Comparison of ENCODE assay signal across 10 cellular contexts in genomic region chr20:49595811-49596545, GRCh38. TPM values are rescaled to one million over a fixed set of nuclear protein-coding genes. Genes with fewer than 3 reads are reported as not detected.
DNase-seq lines count a peak whose midpoint lies in the region; ATAC-seq, FAIRE-seq and TF ChIP-seq lines count a peak whose summit lies in the region.
"Had no signal": no experiment of that assay in that cellular context is flagged by ENCODE, and none has a peak within 500 bp of the region (broad histone marks: within the 10 kb centered on the region; RNA-seq: fewer than 3 reads in every experiment).

No MANE protein-coding gene starts in this region.

- WGBS in prostate gland = 77% methylated on average over 15 of the region's 15 CpGs

- peaks cover 21% of the 10 kb centered on the region for H3K9me3 Mint-ChIP-seq in activated CD4-positive, alpha-beta T cell treated with anti-CD3 and anti-CD28 coated beads, Interleukin-2, amount 10 ng/mL, durations not matched to agents 7 days and 5 days

- TF ChIP-seq RAD21 in HCT116 (IDR thresholded peaks at IDR 0.05; ENCODE audit: low read depth) = no peak

- H2AFZ ChIP-seq in HCT116 (ENCODE audit: low read depth, low read length, poor library complexity, severe bottlenecking) = no peak overlapping the region

- POLR2A ChIA-PET in HCT116 (lab: Charles Lee) = no interaction called here
- POLR2A ChIA-PET in activated CD4-positive, alpha-beta T cell treated with anti-CD3 and anti-CD28 coated beads, Interleukin-2, amount 10 ng/mL, durations not matched to agents 7 days and 5 days (lab: Charles Lee) = interaction anchor here (0.5 to 0.8 kb wide), 2 partner anchors 32 to 33 kb away, joined by 3 read pairs; no protein-coding TSS in a partner anchor

- intact Hi-C loops in HCT116 (cut with micrococcal nuclease) = no loop called here
- intact Hi-C loops in prostate gland (cut with DNase I) = no loop called here

- no peak overlapping the region for H3K27ac ChIP-seq in HCT116 (ENCODE audit: low read depth, low read length)
- H3K27ac ChIP-seq in prostate gland = no peak overlapping the region

- TF ChIP-seq POLR2A in HCT116 (IDR thresholded peaks at IDR 0.05; ENCODE audit: borderline replicate concordance, extremely low read depth, insufficient read depth, insufficient read length) = no peak
- TF ChIP-seq POLR2A in prostate gland (IDR thresholded peaks at IDR 0.05) = no peak

- H3K4me1 Mint-ChIP-seq in activated CD4-positive, alpha-beta T cell treated with anti-CD3 and anti-CD28 coated beads, Interleukin-2, amount 10 ng/mL, durations not matched to agents 7 days and 5 days = peaks cover 84% of the 10 kb centered on the region

- H3K27me3 ChIP-seq in HCT116 (ENCODE audit: insufficient read depth, low read length) (no peaks in the 10 kb centered on the region), prostate gland (replicated peaks; ENCODE audit: insufficient read depth) (no peaks in the 10 kb centered on the region)

- H3K9me3 ChIP-seq in HCT116 (ENCODE audit: control insufficient read depth in 1 of 2, insufficient read depth in 1 of 2, low read depth in 1 of 2, low read length in 2 of 2) (no peaks in the 10 kb centered on the region), prostate gland (no peaks in the 10 kb centered on the region)

- ATAC-seq in HCT116 (peak; percentile 49), GM21381 (IDR thresholded peaks at IDR 0.05; ENCODE audit: unreplicated experiment) (no peak), HG02840 (IDR thresholded peaks at IDR 0.05; ENCODE audit: low FRiP score, unreplicated experiment) (no peak)

- H3K4me2 ChIP-seq in HCT116 (ENCODE audit: low read length) = peak overlapping the region; percentile 52

- H4K20me1 ChIP-seq in HCT116 (ENCODE audit: insufficient read depth) = no peaks in the 10 kb centered on the region

- CTCF ChIA-PET in HCT116 (lab: Charles Lee) = interaction anchor here (1.3 to 1.5 kb wide), 2 partner anchors 13 to 15 kb away, joined by 3 to 4 read pairs; no protein-coding TSS in a partner anchor
- CTCF ChIA-PET in activated CD4-positive, alpha-beta T cell treated with anti-CD3 and anti-CD28 coated beads, Interleukin-2, amount 10 ng/mL, durations not matched to agents 7 days and 5 days (lab: Charles Lee) = interaction anchor here (0.6 to 5.5 kb wide), 16 partner anchors 8 to 615 kb away, joined by 3 to 42 read pairs (median 4); no protein-coding TSS in a partner anchor

- H3K27ac Mint-ChIP-seq in activated CD4-positive, alpha-beta T cell treated with anti-CD3 and anti-CD28 coated beads, Interleukin-2, amount 10 ng/mL, durations not matched to agents 7 days and 5 days = peak overlapping the region; percentile 92

- H3K4me1 ChIP-seq in HCT116 (ENCODE audit: control insufficient read depth in 1 of 2, insufficient read depth in 2 of 2, low read length in 2 of 2) (peaks cover 17 to 38% of the 10 kb centered on the region in 2 experiments), prostate gland (replicated peaks) (no peaks in the 10 kb centered on the region)

- no peaks in the 10 kb centered on the region for H3K79me2 ChIP-seq in HCT116 (ENCODE audit: insufficient read depth, low read length)

- peak overlapping the region; percentile 74 for H3K4me3 Mint-ChIP-seq in activated CD4-positive, alpha-beta T cell treated with anti-CD3 and anti-CD28 coated beads, Interleukin-2, amount 10 ng/mL, durations not matched to agents 7 days and 5 days

- no peak for FAIRE-seq in GM19239 (lab: Jason Lieb, UNC)
- FAIRE-seq: GM18507 had no signal

- peaks cover 48% of the 10 kb centered on the region for H3K36me3 Mint-ChIP-seq in activated CD4-positive, alpha-beta T cell treated with anti-CD3 and anti-CD28 coated beads, Interleukin-2, amount 10 ng/mL, durations not matched to agents 7 days and 5 days (ENCODE audit: low read depth)

- no peaks in the 10 kb centered on the region for H3K27me3 Mint-ChIP-seq in activated CD4-positive, alpha-beta T cell treated with anti-CD3 and anti-CD28 coated beads, Interleukin-2, amount 10 ng/mL, durations not matched to agents 7 days and 5 days

- RAD21 ChIA-PET in HCT116 (lab: Charles Lee; ENCODE audit: low non-redundant PET in 1 of 2, low total read pairs in 2 of 2, uncharacterized antibody in 2 of 2, unreplicated experiment in 2 of 2) = no interaction called here

- H3K36me3 ChIP-seq in HCT116 (ENCODE audit: control insufficient read depth in 1 of 2, insufficient read depth in 2 of 2, low read length in 2 of 2) (no peaks in the 10 kb centered on the region), prostate gland (no peaks in the 10 kb centered on the region)

- TF ChIP-seq CTCF in HCT116 (IDR thresholded peaks at IDR 0.05 in 2 of 3, conservative IDR thresholded peaks at IDR 0.05 in 1 of 3; ENCODE audit: borderline replicate concordance in 1 of 3, insufficient read depth in 1 of 3, low read depth in 2 of 3, low read length in 2 of 3) (no peak), fibroblast of pulmonary artery (IDR thresholded peaks at IDR 0.05; ENCODE audit: low read length, missing control alignments) (no peak), prostate gland (IDR thresholded peaks at IDR 0.05) (no peak)

- H3K9me2 ChIP-seq in HCT116 (ENCODE audit: insufficient read depth) = no peaks in the 10 kb centered on the region

- H3K4me3 ChIP-seq in HCT116 (replicated peaks in 1 of 2; ENCODE audit: low read depth in 1 of 2, low read length in 2 of 2) = no peak overlapping the region; a peak in 1 of 4 replicates
- no peak overlapping the region for H3K4me3 ChIP-seq in fibroblast of pulmonary artery (replicated peaks; ENCODE audit: low read depth, low read length)
- no peak overlapping the region for H3K4me3 ChIP-seq in prostate gland

- no peak for DNase-seq in HCT116 (ENCODE audit: low read depth, low spot score)
- DNase-seq in activated CD4-positive, alpha-beta T cell treated with anti-CD3 and anti-CD28 coated beads, Interleukin-2, amount 10 ng/mL, durations not matched to agents 7 days and 5 days = peak; percentile 53
- DNase-seq in fibroblast of pulmonary artery (ENCODE audit: low read depth) = peak; percentile 45
- DNase-seq in stimulated activated CD8-positive, alpha-beta memory T cell treated with anti-CD3 and anti-CD28 coated beads, Interleukin-12 subunit alpha, Interleukin-12 subunit beta, amount 100 ng/mL, for 1 hour (ENCODE audit: low read depth) = peak; percentile 20
- no peak for DNase-seq in GM19239 (ENCODE audit: insufficient read length, low spot score)
- no peak for DNase-seq in prostate gland (ENCODE audit: low spot score)
- DNase-seq: substantia nigra had no signal

- no TSS peak for BruUV-seq in HCT116 (replicated peaks; lab: Mats Ljungman, UMichigan)

- no peak overlapping the region for H3K9ac ChIP-seq in HCT116 (ENCODE audit: low read length)

TF ChIP-seq in HCT116, 20 proteins besides CTCF, POLR2A, EP300 and RAD21:
- peak; percentile 17; the same call in 1 of the 2 replicates for TF ChIP-seq FOSL1 (IDR thresholded peaks at IDR 0.05; ENCODE audit: low read depth)
- TF ChIP-seq ZNF274 (IDR thresholded peaks at IDR 0.05; ENCODE audit: low read depth, low read length) = no peak
- no peak for TF ChIP-seq ATF3 (IDR thresholded peaks at IDR 0.05)
- TF ChIP-seq TCF7L2 (IDR thresholded peaks at IDR 0.05; ENCODE audit: borderline replicate concordance, extremely low read depth, insufficient read depth, insufficient read length) = peak; percentile 16
- no peak for TF ChIP-seq CBX3 (IDR thresholded peaks at IDR 0.05; ENCODE audit: low read depth)

RNA-seq across cellular contexts. Expression of gene PTGIS, which starts 28.0 kb away (rescaled TPM):
- 0.25 TPM for total RNA-seq in HCT116 (2021; ENCODE audit: unreplicated experiment)
- polyA plus RNA-seq in HCT116 (2012) = not detected in 2 replicates
- under 1 TPM; 0.40 to 0.62 TPM for total RNA-seq in activated CD4-positive, alpha-beta T cell treated with anti-CD3 and anti-CD28 coated beads, Interleukin-2, amount 10 ng/mL, durations not matched to agents 7 days and 5 days
- total RNA-seq in prostate gland = 10 to 100 TPM; 12.9 to 34.6 TPM

Comparison
In these comparisons a context has a peak if more than half of its experiments do, and no peak if none do; other contexts are left out.
1. DNase-seq: peak in activated CD4-positive, alpha-beta T cell treated with anti-CD3 and anti-CD28 coated beads, Interleukin-2, amount 10 ng/mL, durations not matched to agents 7 days and 5 days (single experiment), fibroblast of pulmonary artery (single experiment) and stimulated activated CD8-positive, alpha-beta memory T cell treated with anti-CD3 and anti-CD28 coated beads, Interleukin-12 subunit alpha, Interleukin-12 subunit beta, amount 100 ng/mL, for 1 hour (single experiment); none in HCT116 (single experiment), GM19239 (single experiment) and prostate gland (single experiment).
2. RNA of gene PTGIS, which starts 28.0 kb away (total RNA-seq): 12.9 to 34.6 TPM in prostate gland; 0.40 to 0.62 TPM in activated CD4-positive, alpha-beta T cell treated with anti-CD3 and anti-CD28 coated beads, Interleukin-2, amount 10 ng/mL, durations not matched to agents 7 days and 5 days and 0.25 TPM in HCT116 (single experiment); every median in the first group is over 4 times any median in the second.